ENCODE assay signal across 1 cellular context in genomic region chr3:4928277-4928789, GRCh38.
TF ChIP-seq lines count a peak whose summit lies in the region.

No MANE protein-coding gene starts in this region.

TF ChIP-seq in HepG2, 621 proteins besides CTCF, POLR2A, EP300 and RAD21 (continued from another document):
- no peak for TF ChIP-seq ZFP91 (CRISPR knock-in tag; IDR thresholded peaks at IDR 0.05; ENCODE audit: borderline replicate concordance)
- no peak for TF ChIP-seq ZC3H13 (CRISPR knock-in tag; IDR thresholded peaks at IDR 0.05)
- TF ChIP-seq HBP1 (CRISPR knock-in tag; IDR thresholded peaks at IDR 0.05; ENCODE audit: low read depth): no peak
- no peak for TF ChIP-seq ZNF841 (CRISPR knock-in tag; IDR thresholded peaks at IDR 0.05; ENCODE audit: borderline replicate concordance)
- TF ChIP-seq ZNF687 (CRISPR knock-in tag; IDR thresholded peaks at IDR 0.05): no peak
- TF ChIP-seq HINFP (CRISPR knock-in tag; IDR thresholded peaks at IDR 0.05; ENCODE audit: low read depth): no peak
- no peak for TF ChIP-seq CHD2 (IDR thresholded peaks at IDR 0.05; ENCODE audit: low read depth, low read length)
- no peak for TF ChIP-seq ZNF703 (CRISPR knock-in tag; IDR thresholded peaks at IDR 0.05; ENCODE audit: borderline replicate concordance)
- no peak for TF ChIP-seq ZNF138 (CRISPR knock-in tag; IDR thresholded peaks at IDR 0.05; ENCODE audit: low read depth)
- no peak for TF ChIP-seq DMAP1 (CRISPR knock-in tag; IDR thresholded peaks at IDR 0.05)
